In the genomic region with DNA sequence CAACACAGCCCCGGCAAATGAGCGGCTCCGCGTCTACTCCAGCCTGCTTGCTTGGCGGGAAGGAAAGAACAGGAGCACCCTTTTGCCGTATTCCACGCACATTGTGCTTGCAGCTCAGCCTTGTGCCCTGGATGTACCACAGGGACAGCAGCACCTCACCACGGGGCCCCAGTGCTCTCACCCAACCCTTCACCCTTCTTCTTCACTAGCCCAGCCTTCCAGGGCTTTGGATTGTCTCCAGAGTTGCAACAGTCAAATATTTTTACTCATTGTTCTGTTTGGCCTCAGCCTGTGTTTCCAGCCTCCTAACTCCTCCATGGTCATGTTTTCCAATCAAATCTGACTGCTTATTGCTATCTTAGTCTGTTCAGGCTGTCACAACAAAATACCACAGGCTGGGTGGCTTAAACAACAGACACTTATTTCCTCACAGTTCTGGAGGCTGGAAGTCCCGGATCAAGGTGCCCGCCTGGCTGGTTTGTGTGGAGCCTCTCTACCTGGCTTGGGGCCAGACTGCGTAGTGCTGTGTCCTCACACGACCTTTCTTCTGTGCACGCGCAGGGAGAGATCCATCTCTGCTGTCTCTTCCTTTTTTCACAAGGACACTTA, we compare ENCODE assay signal across 9 cellular contexts.
DNase-seq lines count a peak whose midpoint lies in the region; ATAC-seq and TF ChIP-seq lines count a peak whose summit lies in the region.
"Had no signal": no experiment of that assay in that cellular context is flagged by ENCODE, and none has a peak within 500 bp of the region (broad histone marks: within the 10 kb centered on the region; RNA-seq: fewer than 3 reads in every experiment).

No MANE protein-coding gene starts in this region.

- ATAC-seq in SK-N-SH treated with all-trans-retinoic acid at 6 μM for 48 hours (peak; percentile 83), right cardiac atrium (peak; percentile 75 to 79), GM18502 (IDR thresholded peaks at IDR 0.05; ENCODE audit: poor library complexity, unreplicated experiment) (no peak)

- H3K27ac ChIP-seq in right cardiac atrium (ENCODE audit: low read length) (no peak overlapping the region), vagina (peak overlapping the region; percentile 9)

- WGBS in right cardiac atrium = 52% methylated on average over 14 of the region's 14 CpGs

- no peak for TF ChIP-seq POLR2A in vagina (IDR thresholded peaks at IDR 0.05)

- no peak overlapping the region for H3K4me3 ChIP-seq in right cardiac atrium (ENCODE audit: low read length)
- H3K4me3 ChIP-seq in vagina = no peak overlapping the region

- no peak for TF ChIP-seq CTCF in vagina (IDR thresholded peaks at IDR 0.05)

- DNase-seq in activated CD8-positive, alpha-beta memory T cell treated with anti-CD3 and anti-CD28 coated beads for 24 hours = peak; percentile 21
- DNase-seq in activated CD8-positive, alpha-beta memory T cell treated with anti-CD3 and anti-CD28 coated beads, Interleukin-2, amount 50 U/mL, for 4 hours = no peak
- DNase-seq in right cardiac atrium (peak; percentile 70 to 88 (median 79)), vagina (ENCODE audit: extremely low spot score in 2 of 2) (peak in 1 of 2 donors; percentile 82), GDM1 (lab: John Stamatoyannopoulos, UW) (no peak), posterior vena cava (ENCODE audit: low spot score) (no peak)
- DNase-seq: activated CD4-positive, alpha-beta memory T cell treated with anti-CD3 and anti-CD28 coated beads for 36 hours had no signal

- H3K4me1 ChIP-seq in right cardiac atrium (ENCODE audit: control insufficient read depth, insufficient read depth, low read length) (peaks cover 10% of the 10 kb centered on the region), vagina (peaks cover 21% of the 10 kb centered on the region)

- intact Hi-C loops in right cardiac atrium (cut with DNase I) = no loop called here
- intact Hi-C loops in vagina (cut with DNase I) = no loop called here
- intact Hi-C loops in posterior vena cava (cut with DNase I) = no loop called here

- H3K9me3 ChIP-seq in right cardiac atrium (ENCODE audit: control insufficient read depth, low read length) (no peaks in the 10 kb centered on the region), vagina (no peaks in the 10 kb centered on the region)

- no peaks in the 10 kb centered on the region for H3K27me3 ChIP-seq in right cardiac atrium (ENCODE audit: control insufficient read depth, insufficient read depth)
- H3K27me3 ChIP-seq in vagina = no peaks in the 10 kb centered on the region

- H3K36me3 ChIP-seq in vagina = no peaks in the 10 kb centered on the region

TF ChIP-seq in SK-N-SH treated with all-trans-retinoic acid at 6 μM for 48 hours, 23 proteins besides CTCF, POLR2A, EP300 and RAD21:
- peak; percentile 68 for TF ChIP-seq ZNF70 (CRISPR knock-in tag; IDR thresholded peaks at IDR 0.05)
- TF ChIP-seq, protein P1, sequence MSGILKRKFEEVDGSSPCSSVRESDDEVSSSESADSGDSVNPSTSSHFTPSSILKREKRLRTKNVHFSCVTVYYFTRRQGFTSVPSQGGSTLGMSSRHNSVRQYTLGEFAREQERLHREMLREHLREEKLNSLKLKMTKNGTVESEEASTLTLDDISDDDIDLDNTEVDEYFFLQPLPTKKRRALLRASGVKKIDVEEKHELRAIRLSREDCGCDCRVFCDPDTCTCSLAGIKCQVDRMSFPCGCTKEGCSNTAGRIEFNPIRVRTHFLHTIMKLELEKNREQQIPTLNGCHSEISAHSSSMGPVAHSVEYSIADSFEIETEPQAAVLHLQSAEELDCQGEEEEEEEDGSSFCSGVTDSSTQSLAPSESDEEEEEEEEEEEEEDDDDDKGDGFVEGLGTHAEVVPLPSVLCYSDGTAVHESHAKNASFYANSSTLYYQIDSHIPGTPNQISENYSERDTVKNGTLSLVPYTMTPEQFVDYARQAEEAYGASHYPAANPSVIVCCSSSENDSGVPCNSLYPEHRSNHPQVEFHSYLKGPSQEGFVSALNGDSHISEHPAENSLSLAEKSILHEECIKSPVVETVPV (CRISPR knock-in tag; IDR thresholded peaks at IDR 0.05) = no peak
- TF ChIP-seq ZNF8 (CRISPR knock-in tag; IDR thresholded peaks at IDR 0.05) = peak; percentile 91
- no peak for TF ChIP-seq TOX (CRISPR knock-in tag; IDR thresholded peaks at IDR 0.05; ENCODE audit: borderline replicate concordance)
- no peak for TF ChIP-seq ZNF565 (CRISPR knock-in tag; conservative IDR thresholded peaks at IDR 0.05; ENCODE audit: low read depth)
- TF ChIP-seq ZFP3 (CRISPR knock-in tag; IDR thresholded peaks at IDR 0.05) = no peak
- TF ChIP-seq ISL1 (CRISPR knock-in tag; IDR thresholded peaks at IDR 0.05) = no peak
- TF ChIP-seq ZFP30 (CRISPR knock-in tag; IDR thresholded peaks at IDR 0.05) = no peak
- TF ChIP-seq, protein P2, sequence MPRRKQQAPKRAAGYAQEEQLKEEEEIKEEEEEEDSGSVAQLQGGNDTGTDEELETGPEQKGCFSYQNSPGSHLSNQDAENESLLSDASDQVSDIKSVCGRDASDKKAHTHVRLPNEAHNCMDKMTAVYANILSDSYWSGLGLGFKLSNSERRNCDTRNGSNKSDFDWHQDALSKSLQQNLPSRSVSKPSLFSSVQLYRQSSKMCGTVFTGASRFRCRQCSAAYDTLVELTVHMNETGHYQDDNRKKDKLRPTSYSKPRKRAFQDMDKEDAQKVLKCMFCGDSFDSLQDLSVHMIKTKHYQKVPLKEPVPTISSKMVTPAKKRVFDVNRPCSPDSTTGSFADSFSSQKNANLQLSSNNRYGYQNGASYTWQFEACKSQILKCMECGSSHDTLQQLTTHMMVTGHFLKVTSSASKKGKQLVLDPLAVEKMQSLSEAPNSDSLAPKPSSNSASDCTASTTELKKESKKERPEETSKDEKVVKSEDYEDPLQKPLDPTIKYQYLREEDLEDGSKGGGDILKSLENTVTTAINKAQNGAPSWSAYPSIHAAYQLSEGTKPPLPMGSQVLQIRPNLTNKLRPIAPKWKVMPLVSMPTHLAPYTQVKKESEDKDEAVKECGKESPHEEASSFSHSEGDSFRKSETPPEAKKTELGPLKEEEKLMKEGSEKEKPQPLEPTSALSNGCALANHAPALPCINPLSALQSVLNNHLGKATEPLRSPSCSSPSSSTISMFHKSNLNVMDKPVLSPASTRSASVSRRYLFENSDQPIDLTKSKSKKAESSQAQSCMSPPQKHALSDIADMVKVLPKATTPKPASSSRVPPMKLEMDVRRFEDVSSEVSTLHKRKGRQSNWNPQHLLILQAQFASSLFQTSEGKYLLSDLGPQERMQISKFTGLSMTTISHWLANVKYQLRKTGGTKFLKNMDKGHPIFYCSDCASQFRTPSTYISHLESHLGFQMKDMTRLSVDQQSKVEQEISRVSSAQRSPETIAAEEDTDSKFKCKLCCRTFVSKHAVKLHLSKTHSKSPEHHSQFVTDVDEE (CRISPR knock-in tag; IDR thresholded peaks at IDR 0.05) = no peak
- TF ChIP-seq ARNTL (CRISPR knock-in tag; IDR thresholded peaks at IDR 0.05; ENCODE audit: borderline replicate concordance, low read depth) = no peak
TF ChIP-seq in SK-N-SH treated with all-trans-retinoic acid at 6 μM for 48 hours: peak in this region for 2.

Comparison
In these comparisons a context has a peak if more than half of its experiments do, and no peak if none do; other contexts are left out.
1. DNase-seq: peak in activated CD8-positive, alpha-beta memory T cell treated with anti-CD3 and anti-CD28 coated beads for 24 hours (single experiment) and right cardiac atrium (3 of 3); none in activated CD8-positive, alpha-beta memory T cell treated with anti-CD3 and anti-CD28 coated beads, Interleukin-2, amount 50 U/mL, for 4 hours (single experiment), GDM1 (single experiment) and posterior vena cava (single experiment).